Comparison of ENCODE assay signal across 8 cellular contexts in genomic region chrX:130028196-130028595, GRCh38. TPM values are rescaled to one million over a fixed set of nuclear protein-coding genes. Genes with fewer than 3 reads are reported as not detected.
DNase-seq lines count a peak whose midpoint lies in the region; ATAC-seq, FAIRE-seq and TF ChIP-seq lines count a peak whose summit lies in the region.

No MANE protein-coding gene starts in this region.

- no peaks in the 10 kb centered on the region for H4K20me1 ChIP-seq in HepG2 (ENCODE audit: insufficient read depth, low read length)

- no peak for TF ChIP-seq POLR2A in H54 (IDR thresholded peaks at IDR 0.05; ENCODE audit: low read depth, low read length)
- TF ChIP-seq POLR2A in HepG2 (IDR thresholded peaks at IDR 0.05; ENCODE audit: insufficient read depth in 1 of 2, low read depth in 2 of 2, low read length in 2 of 2): no peak

- peak; percentile 82 for TF ChIP-seq CTCF in brain microvascular endothelial cell (IDR thresholded peaks at IDR 0.05; ENCODE audit: low read depth, low read length, missing control alignments)
- TF ChIP-seq CTCF in HepG2 (CRISPR knock-in tag; IDR thresholded peaks at IDR 0.05): peak; percentile 59

- no peak overlapping the region for H2AFZ ChIP-seq in HepG2 (ENCODE audit: low read length)

- no peak overlapping the region for H3K27ac ChIP-seq in brain microvascular endothelial cell
- no peak overlapping the region for H3K27ac ChIP-seq in HepG2 (ENCODE audit: extremely low read length, insufficient read depth, low read length)

- H3K4me1 ChIP-seq in HepG2 (ENCODE audit: insufficient read depth, low read length): no peaks in the 10 kb centered on the region

- TF ChIP-seq EP300 in HepG2 (IDR thresholded peaks at IDR 0.05; ENCODE audit: low read depth in 2 of 2, low read length in 2 of 2) (no peak), HepG2 (CRISPR knock-in tag; IDR thresholded peaks at IDR 0.05; ENCODE audit: borderline replicate concordance) (no peak)

- TF ChIP-seq RAD21 in HepG2 (CRISPR knock-in tag; IDR thresholded peaks at IDR 0.05): no peak

- intact Hi-C loops in HepG2 (cut with micrococcal nuclease; ENCODE audit: unreplicated experiment): loop anchor here (1.0 to 2.0 kb wide), 2 partner anchors 49 to 96 kb away; no protein-coding TSS in a partner anchor

- H3K36me3 ChIP-seq in brain microvascular endothelial cell (replicated peaks): peaks cover 6% of the 10 kb centered on the region
- peaks cover 4 to 29% of the 10 kb centered on the region in 2 experiments; a peak in 3 of 5 replicates for H3K36me3 ChIP-seq in HepG2 (replicated peaks in 1 of 2; ENCODE audit: control insufficient read depth in 1 of 2, insufficient read depth in 2 of 2, low read length in 2 of 2)

- CTCF ChIA-PET in HepG2 (lab: Yijun Ruan, JAX; ENCODE audit: low intra/inter-chr PET ratio, low total read pairs): interaction anchor here (1.9 kb wide), 1 partner anchor 102 kb away, joined by 6 read pairs; no protein-coding TSS in a partner anchor

- no peak overlapping the region for H3K4me2 ChIP-seq in HepG2 (ENCODE audit: low read depth, low read length)

- POLR2A ChIA-PET in HepG2 (lab: Yijun Ruan, JAX): no interaction called here

- no peak for FAIRE-seq in H54 (lab: Jason Lieb, UNC)
- FAIRE-seq in HepG2 (lab: Jason Lieb, UNC): peak; percentile 62

- H3K79me2 ChIP-seq in HepG2 (ENCODE audit: insufficient read depth, low read length): no peaks in the 10 kb centered on the region

- BruUV-seq in HepG2 (replicated peaks; lab: Mats Ljungman, UMichigan): no TSS peak

- peak; percentile 56; the same call in 1 of the 3 replicates for ATAC-seq in HepG2
- no peak for ATAC-seq in GM18519 (IDR thresholded peaks at IDR 0.05; ENCODE audit: low FRiP score, unreplicated experiment)
- ATAC-seq in GM18873 (IDR thresholded peaks at IDR 0.05; ENCODE audit: low FRiP score, unreplicated experiment): no peak

- no peak overlapping the region for H3K9ac ChIP-seq in HepG2 (ENCODE audit: insufficient read depth, low read depth, low read length)

- no peaks in the 10 kb centered on the region for H3K9me3 ChIP-seq in HepG2 (ENCODE audit: low read length)

- no peak overlapping the region for H3K4me3 ChIP-seq in brain microvascular endothelial cell (ENCODE audit: low read depth, low read length)
- H3K4me3 ChIP-seq in HepG2 (replicated peaks in 1 of 3; ENCODE audit: insufficient read depth in 1 of 3, low read depth in 2 of 3, low read length in 3 of 3): no peak overlapping the region

- DNase-seq in AG08395 (ENCODE audit: low spot score) (peak; percentile 47), H54 (ENCODE audit: insufficient read length, low spot score) (peak; percentile 12), T-helper 22 cell (ENCODE audit: low read depth) (peak; percentile 21), brain microvascular endothelial cell (peak; percentile 35), HepG2 (ENCODE audit: low spot score) (no peak)
- DNase-seq in stimulated activated CD8-positive, alpha-beta memory T cell treated with anti-CD3 and anti-CD28 coated beads, Interleukin-4, amount 100 ng/mL, for 48 hours: peak; percentile 59

- 40% methylated on average over 4 of the region's 5 CpGs for WGBS in HepG2 (ENCODE audit: low lambda C conversion rate)

- in situ Hi-C loops in brain microvascular endothelial cell (cut with HindIII; ENCODE audit: low pct_ligation_motif_present, low sequenced_read_pairs) (no loop called here), HepG2 (cut with HindIII; ENCODE audit: extremely low pct_ligation_motif_present, low pct_unique_long_range_greater_than_20kb) (no loop called here)

- H3K27me3 ChIP-seq in brain microvascular endothelial cell (replicated peaks): no peaks in the 10 kb centered on the region
- H3K27me3 ChIP-seq in HepG2 (ENCODE audit: control insufficient read depth in 1 of 2, insufficient read depth in 2 of 2, low read length in 2 of 2): no peaks in the 10 kb centered on the region

TF ChIP-seq in HepG2, 621 proteins besides CTCF, POLR2A, EP300 and RAD21 (continues in another document):
- TF ChIP-seq STAG1 (CRISPR knock-in tag; IDR thresholded peaks at IDR 0.05): peak; percentile 45
- no peak for TF ChIP-seq SIN3B (IDR thresholded peaks at IDR 0.05; ENCODE audit: low read length)
- TF ChIP-seq HNRNPH1 (optimal IDR thresholded peaks at IDR 0.05; ENCODE audit: low read depth, low read length): no peak
- no peak for TF ChIP-seq HOXA9 (CRISPR knock-in tag; IDR thresholded peaks at IDR 0.05; ENCODE audit: borderline replicate concordance)
- TF ChIP-seq KLF12 (CRISPR knock-in tag; IDR thresholded peaks at IDR 0.05; ENCODE audit: borderline replicate concordance): no peak
- no peak for TF ChIP-seq ZNF747 (CRISPR knock-in tag; IDR thresholded peaks at IDR 0.05; ENCODE audit: borderline replicate concordance)
- no peak for TF ChIP-seq NR3C1 (CRISPR knock-in tag; IDR thresholded peaks at IDR 0.05)
- TF ChIP-seq ZNF33B (CRISPR knock-in tag; IDR thresholded peaks at IDR 0.05): no peak
- no peak for TF ChIP-seq SNAI1 (CRISPR knock-in tag; IDR thresholded peaks at IDR 0.05; ENCODE audit: borderline replicate concordance)
- TF ChIP-seq, protein P1, sequence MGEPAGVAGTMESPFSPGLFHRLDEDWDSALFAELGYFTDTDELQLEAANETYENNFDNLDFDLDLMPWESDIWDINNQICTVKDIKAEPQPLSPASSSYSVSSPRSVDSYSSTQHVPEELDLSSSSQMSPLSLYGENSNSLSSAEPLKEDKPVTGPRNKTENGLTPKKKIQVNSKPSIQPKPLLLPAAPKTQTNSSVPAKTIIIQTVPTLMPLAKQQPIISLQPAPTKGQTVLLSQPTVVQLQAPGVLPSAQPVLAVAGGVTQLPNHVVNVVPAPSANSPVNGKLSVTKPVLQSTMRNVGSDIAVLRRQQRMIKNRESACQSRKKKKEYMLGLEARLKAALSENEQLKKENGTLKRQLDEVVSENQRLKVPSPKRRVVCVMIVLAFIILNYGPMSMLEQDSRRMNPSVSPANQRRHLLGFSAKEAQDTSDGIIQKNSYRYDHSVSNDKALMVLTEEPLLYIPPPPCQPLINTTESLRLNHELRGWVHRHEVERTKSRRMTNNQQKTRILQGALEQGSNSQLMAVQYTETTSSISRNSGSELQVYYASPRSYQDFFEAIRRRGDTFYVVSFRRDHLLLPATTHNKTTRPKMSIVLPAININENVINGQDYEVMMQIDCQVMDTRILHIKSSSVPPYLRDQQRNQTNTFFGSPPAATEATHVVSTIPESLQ (CRISPR knock-in tag; conservative IDR thresholded peaks at IDR 0.05): no peak
- no peak for TF ChIP-seq REXO4 (CRISPR knock-in tag; IDR thresholded peaks at IDR 0.05; ENCODE audit: borderline replicate concordance)
- no peak for TF ChIP-seq ZNF276 (CRISPR knock-in tag; IDR thresholded peaks at IDR 0.05; ENCODE audit: low read depth)
- peak; percentile 55; the same call in 1 of the 2 replicates for TF ChIP-seq SMC3 (IDR thresholded peaks at IDR 0.05; ENCODE audit: low read length)

RNA-seq across cellular contexts. Expression of gene BCORL1, which starts 45.8 kb away (rescaled TPM):
- 1.4 and 4.1 TPM in 2 replicates for total RNA-seq in HepG2 (2016; rRNA removed; fragmentation: Illumina TruSeq; extraction: Trizol)
- total RNA-seq in HepG2 (2016; cell fraction: cytosol; rRNA removed; fragmentation: Illumina TruSeq; extraction: Trizol; ENCODE audit: low read depth): 1.1 and 1.2 TPM in 2 replicates
- total RNA-seq in HepG2 (2016; cell fraction: insoluble cytoplasmic fraction; rRNA removed; fragmentation: Illumina TruSeq; extraction: Trizol): 0.84 and 3.6 TPM in 2 replicates
- total RNA-seq in HepG2 (2016; cell fraction: membrane; rRNA removed; fragmentation: Illumina TruSeq; extraction: Trizol): 2.2 and 2.8 TPM in 2 replicates
- total RNA-seq in HepG2 (2016; cell fraction: nucleus; rRNA removed; fragmentation: Illumina TruSeq; extraction: Trizol): 3.0 and 4.6 TPM in 2 replicates
- 0.67 and 0.71 TPM in 2 replicates for polyA plus RNA-seq in HepG2 (2011; rRNA removed)
- polyA plus RNA-seq in HepG2 (2011; cell fraction: cytosol; rRNA removed): 0.45 and 0.51 TPM in 2 replicates
- polyA plus RNA-seq in HepG2 (2011; cell fraction: nucleus; rRNA removed): 2.3 and 3.4 TPM in 2 replicates
- polyA plus RNA-seq in HepG2 (2012): 4.1 and 4.2 TPM in 2 replicates
- 0.23 and 0.25 TPM in 2 replicates for polyA plus RNA-seq in HepG2 (2016; cell fraction: cytosol; fragmentation: Illumina TruSeq; extraction: Trizol; ENCODE audit: low read depth)
- polyA plus RNA-seq in HepG2 (2016; cell fraction: insoluble cytoplasmic fraction; fragmentation: Illumina TruSeq; extraction: Trizol; ENCODE audit: low read depth): 3.5 and 5.3 TPM in 2 replicates
- polyA plus RNA-seq in HepG2 (2016; cell fraction: membrane; fragmentation: Illumina TruSeq; extraction: Trizol; ENCODE audit: low read depth): 0.49 and 0.65 TPM in 2 replicates
- polyA plus RNA-seq in HepG2 (2016; cell fraction: nucleus; fragmentation: Illumina TruSeq; extraction: Trizol; ENCODE audit: insufficient read depth, low read depth): 5.0 and 5.4 TPM in 2 replicates
- 1.6 and 3.1 TPM in 2 replicates for polyA minus RNA-seq in HepG2 (2011; rRNA and poly(A)+ RNA removed; ENCODE audit: low replicate concordance)
- 2.0 and 2.8 TPM in 2 replicates for polyA minus RNA-seq in HepG2 (2011; cell fraction: cytosol; rRNA and poly(A)+ RNA removed)
- polyA minus RNA-seq in HepG2 (2011; cell fraction: nucleus; rRNA and poly(A)+ RNA removed): 2.1 and 3.0 TPM in 2 replicates
